Comparison of ENCODE assay signal across 8 cellular contexts in the genomic region with DNA sequence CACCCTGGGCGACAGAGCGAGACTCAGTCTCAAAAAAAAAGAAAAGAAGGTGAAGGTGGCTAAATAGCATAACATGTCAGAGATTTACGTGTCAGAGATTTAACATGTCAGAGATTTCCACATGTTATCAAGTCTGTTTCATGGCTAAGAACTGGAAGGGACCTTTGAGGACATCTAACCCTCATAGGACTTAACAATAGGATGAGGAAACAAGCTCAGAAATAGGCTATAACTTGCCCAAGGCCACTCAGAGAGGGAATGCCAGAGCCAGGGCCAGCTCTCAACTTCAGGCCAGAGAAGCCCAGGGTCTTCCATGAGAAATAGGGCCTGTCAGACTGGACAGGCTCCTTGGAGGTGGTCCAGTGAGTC. TPM values are rescaled to one million over a fixed set of nuclear protein-coding genes. Genes with fewer than 3 reads are reported as not detected.
DNase-seq lines count a peak whose midpoint lies in the region; ATAC-seq and TF ChIP-seq lines count a peak whose summit lies in the region.

No MANE protein-coding gene starts in this region.

- in situ Hi-C loops in GM13977 (cut with MboI; ENCODE audit: low pct_unique_long_range_greater_than_20kb, low sequenced_read_pairs, unreplicated experiment) = no loop called here

- H3K36me3 Mint-ChIP-seq in natural killer cell = no peaks in the 10 kb centered on the region

- peaks cover 0 to 3% of the 10 kb centered on the region in 2 donors for H3K27me3 Mint-ChIP-seq in natural killer cell (ENCODE audit: low read depth in 2 of 2)

- POLR2A ChIA-PET in GM10248 (lab: Yijun Ruan, JAX) = interaction anchor here (0.6 kb wide), 1 partner anchor 9 kb away, joined by 3 read pairs; no protein-coding TSS in a partner anchor

- peak overlapping the region; percentile 66 for H3K27ac ChIP-seq in KOPT-K1 (ENCODE audit: low read depth, low read length, poor library complexity, severe bottlenecking)
- peak overlapping the region; percentile 28 for H3K27ac ChIP-seq in duodenal mucosa (ENCODE audit: low read depth, low read length)

- no peaks in the 10 kb centered on the region for H3K36me3 ChIP-seq in KOPT-K1 (ENCODE audit: insufficient read depth, low read length)
- no peaks in the 10 kb centered on the region for H3K36me3 ChIP-seq in duodenal mucosa (ENCODE audit: control insufficient read depth in 1 of 2, insufficient read depth in 2 of 2, low read length in 2 of 2)

- CTCF ChIA-PET in GM10248 (lab: Yijun Ruan, JAX) = interaction anchor here (0.6 to 4.2 kb wide), 27 partner anchors 10 to 140 kb away, joined by 3 to 39 read pairs (median 6); no protein-coding TSS in a partner anchor

- H3K27ac Mint-ChIP-seq in natural killer cell = peak overlapping the region; percentile 85 to 88

- TF ChIP-seq CTCF in GM13977 (IDR thresholded peaks at IDR 0.05; ENCODE audit: extremely low read depth, insufficient read depth, missing control alignments) (no peak), natural killer cell (IDR thresholded peaks at IDR 0.05) (no peak), GM10248 (IDR thresholded peaks at IDR 0.05; ENCODE audit: control extremely low read depth, extremely low read depth, low read depth, missing control alignments) (no peak)

- H3K4me3 Mint-ChIP-seq in natural killer cell = peak overlapping the region; percentile 89

- no peaks in the 10 kb centered on the region for H3K9me3 Mint-ChIP-seq in natural killer cell

- H3K27me3 ChIP-seq in duodenal mucosa (ENCODE audit: control insufficient read depth in 1 of 2, insufficient read depth in 2 of 2, low read length in 2 of 2) = no peaks in the 10 kb centered on the region

- peak in 2 of 3 donors; percentile 1 to 5 for ATAC-seq in natural killer cell

- intact Hi-C loops in natural killer cell (cut with micrococcal nuclease) = loop anchor here (1.0 kb wide), 2 partner anchors 52 to 66 kb away; partner anchors contain the start of genes CFAP119, PHKG2 and RNF40

- H3K9ac ChIP-seq in duodenal mucosa (ENCODE audit: low read depth in 1 of 2, low read length in 2 of 2) = peak overlapping the region; percentile 73 to 75

- peaks cover 4 to 7% of the 10 kb centered on the region in 2 donors for H3K4me1 ChIP-seq in duodenal mucosa (ENCODE audit: control insufficient read depth in 1 of 2, insufficient read depth in 2 of 2, low read length in 2 of 2)

- H3K9me3 ChIP-seq in KOPT-K1 (ENCODE audit: insufficient read depth, low read length, poor library complexity, severe bottlenecking) = no peaks in the 10 kb centered on the region
- no peaks in the 10 kb centered on the region for H3K9me3 ChIP-seq in duodenal mucosa (ENCODE audit: control insufficient read depth in 1 of 2, low read length in 2 of 2)

- peaks cover 15 to 16% of the 10 kb centered on the region in 2 donors for H3K4me1 Mint-ChIP-seq in natural killer cell

- H3K4me3 ChIP-seq in duodenal mucosa (ENCODE audit: low read depth in 1 of 2, low read length in 2 of 2) = peak overlapping the region; percentile 76 to 80

- DNase-seq in GM13977 (ENCODE audit: low spot score) (peak; percentile 45), natural killer cell (no peak), NCI-H1105 (lab: John Stamatoyannopoulos, UW) (no peak), GM10248 (ENCODE audit: extremely low spot score) (no peak), NAMALWA (ENCODE audit: low spot score) (no peak)
- DNase-seq in activated CD4-positive, alpha-beta T cell treated with anti-CD3 and anti-CD28 coated beads for 4 hours = no peak

RNA-seq across cellular contexts. Expression of gene ZNF629, which starts 26.8 kb away (rescaled TPM):
- total RNA-seq in natural killer cell = 1 to 10 TPM in 2 of 3 donors, under 1 TPM in 1; 0.96 to 1.9 (median 1.8) TPM

RNA-seq across cellular contexts. Expression of gene RNF40, which starts 51.7 kb away (rescaled TPM):
- total RNA-seq in natural killer cell = 100 to 1,000 TPM; 153 to 167 (median 161) TPM

RNA-seq across cellular contexts. Expression of gene CFAP119, which starts 51.9 kb away (rescaled TPM):
- total RNA-seq in natural killer cell = 1 to 10 TPM; 3.4 to 5.1 (median 4.9) TPM
